Comparison of ENCODE assay signal across 9 cellular contexts in genomic region chr19:47158879-47159509, GRCh38. TPM values are rescaled to one million over a fixed set of nuclear protein-coding genes. Genes with fewer than 3 reads are reported as not detected.
DNase-seq lines count a peak whose midpoint lies in the region; ATAC-seq and TF ChIP-seq lines count a peak whose summit lies in the region.
"Had no signal": no experiment of that assay in that cellular context is flagged by ENCODE, and none has a peak within 500 bp of the region (broad histone marks: within the 10 kb centered on the region; RNA-seq: fewer than 3 reads in every experiment).

No MANE protein-coding gene starts in this region.

- peak overlapping the region; percentile 55 for H3K4me3 Mint-ChIP-seq in activated CD4-positive, alpha-beta T cell treated with anti-CD3 and anti-CD28 coated beads, Interleukin-2, amount 10 ng/mL, durations not matched to agents 7 days and 5 days

- peaks cover 59% of the 10 kb centered on the region for H3K4me1 Mint-ChIP-seq in activated CD4-positive, alpha-beta T cell treated with anti-CD3 and anti-CD28 coated beads, Interleukin-2, amount 10 ng/mL, durations not matched to agents 7 days and 5 days

- no peak for ATAC-seq in HG03469 (IDR thresholded peaks at IDR 0.05; ENCODE audit: unreplicated experiment)
- ATAC-seq: SK-N-SH treated with all-trans-retinoic acid at 6 μM for 48 hours had no signal

- CTCF ChIA-PET in activated CD4-positive, alpha-beta T cell treated with anti-CD3 and anti-CD28 coated beads, Interleukin-2, amount 10 ng/mL, durations not matched to agents 7 days and 5 days (lab: Charles Lee): interaction anchor here (0.6 to 8.6 kb wide), 10 partner anchors 8 to 635 kb away, joined by 3 to 70 read pairs (median 6); partner anchors contain the start of gene ZC3H4

- peaks cover 39% of the 10 kb centered on the region for H3K4me1 ChIP-seq in skeletal muscle satellite cell (ENCODE audit: control insufficient read depth, insufficient read depth, low read length)

- H3K9me3 Mint-ChIP-seq in activated CD4-positive, alpha-beta T cell treated with anti-CD3 and anti-CD28 coated beads, Interleukin-2, amount 10 ng/mL, durations not matched to agents 7 days and 5 days: no peaks in the 10 kb centered on the region

- H3K27ac Mint-ChIP-seq in activated CD4-positive, alpha-beta T cell treated with anti-CD3 and anti-CD28 coated beads, Interleukin-2, amount 10 ng/mL, durations not matched to agents 7 days and 5 days: peak overlapping the region; percentile 85

- no peaks in the 10 kb centered on the region for H3K9me3 ChIP-seq in skeletal muscle satellite cell (replicated peaks; ENCODE audit: low read length)

- no peaks in the 10 kb centered on the region for H3K27me3 ChIP-seq in skeletal muscle satellite cell (ENCODE audit: control insufficient read depth, insufficient read depth, low read length)

- H3K36me3 Mint-ChIP-seq in activated CD4-positive, alpha-beta T cell treated with anti-CD3 and anti-CD28 coated beads, Interleukin-2, amount 10 ng/mL, durations not matched to agents 7 days and 5 days (ENCODE audit: low read depth): peaks cover 54% of the 10 kb centered on the region

- POLR2A ChIA-PET in activated CD4-positive, alpha-beta T cell treated with anti-CD3 and anti-CD28 coated beads, Interleukin-2, amount 10 ng/mL, durations not matched to agents 7 days and 5 days (lab: Charles Lee): interaction anchor here (0.6 kb wide), 2 partner anchors 85 to 344 kb away, joined by 3 read pairs; no protein-coding TSS in a partner anchor

- DNase-seq in GM03348 (ENCODE audit: low spot score) (peak; percentile 55), epithelial cell of proximal tubule (ENCODE audit: low read depth) (peak; percentile 36), NCI-H1092 treated with DMSO at 0.1 percent for 48 hours (lab: John Stamatoyannopoulos, UW) (no peak), epidermal melanocyte (ENCODE audit: insufficient read length, low spot score) (no peak), iPS-NIHi11 (ENCODE audit: low spot score) (no peak)
- DNase-seq in activated CD4-positive, alpha-beta T cell treated with anti-CD3 and anti-CD28 coated beads, Interleukin-2, amount 10 ng/mL, durations not matched to agents 7 days and 5 days: peak; percentile 65

- TF ChIP-seq CTCF in epithelial cell of proximal tubule (conservative IDR thresholded peaks at IDR 0.05; ENCODE audit: low read depth, low read length): no peak

- H3K27me3 Mint-ChIP-seq in activated CD4-positive, alpha-beta T cell treated with anti-CD3 and anti-CD28 coated beads, Interleukin-2, amount 10 ng/mL, durations not matched to agents 7 days and 5 days: no peaks in the 10 kb centered on the region

- H3K36me3 ChIP-seq in skeletal muscle satellite cell (ENCODE audit: insufficient read depth, low read length): peaks cover 47% of the 10 kb centered on the region

- no peak overlapping the region for H3K4me3 ChIP-seq in epithelial cell of proximal tubule (ENCODE audit: low read depth, low read length)
- H3K4me3 ChIP-seq in skeletal muscle satellite cell (ENCODE audit: low read length): no peak overlapping the region

- H3K4me2 ChIP-seq in skeletal muscle satellite cell (ENCODE audit: low read length): peak overlapping the region; percentile 35

- H3K9ac ChIP-seq in skeletal muscle satellite cell (ENCODE audit: low read depth, low read length): peak overlapping the region; percentile 5

RNA-seq across cellular contexts. Expression of gene SAE1, which starts 28.4 kb away (rescaled TPM):
- 100 to 1,000 TPM; 162 to 168 TPM for total RNA-seq in activated CD4-positive, alpha-beta T cell treated with anti-CD3 and anti-CD28 coated beads, Interleukin-2, amount 10 ng/mL, durations not matched to agents 7 days and 5 days
- total RNA-seq in epithelial cell of proximal tubule: 140 and 236 TPM in 2 replicates
- 115 and 118 TPM in 2 replicates for total RNA-seq in skeletal muscle satellite cell (2012; rRNA removed)

RNA-seq across cellular contexts. Expression of gene ZC3H4, which starts 45.4 kb away (rescaled TPM):
- total RNA-seq in activated CD4-positive, alpha-beta T cell treated with anti-CD3 and anti-CD28 coated beads, Interleukin-2, amount 10 ng/mL, durations not matched to agents 7 days and 5 days: 100 to 1,000 TPM in 1 of 2 experiments, 10 to 100 TPM in 1; 99.5 to 115 TPM
- 18.3 and 30.0 TPM in 2 replicates for total RNA-seq in epithelial cell of proximal tubule
- total RNA-seq in skeletal muscle satellite cell (2012; rRNA removed): 14.2 and 15.3 TPM in 2 replicates

Comparison
In these comparisons a context has a peak if more than half of its experiments do, and no peak if none do; other contexts are left out.
1. DNase-seq: peak in GM03348 (single experiment), activated CD4-positive, alpha-beta T cell treated with anti-CD3 and anti-CD28 coated beads, Interleukin-2, amount 10 ng/mL, durations not matched to agents 7 days and 5 days (single experiment) and epithelial cell of proximal tubule (single experiment); none in NCI-H1092 treated with DMSO at 0.1 percent for 48 hours (single experiment), epidermal melanocyte (single experiment) and iPS-NIHi11 (single experiment).